ENCODE assay signal across 20 cellular contexts in genomic region chr7:45180084-45180986, GRCh38. TPM values are rescaled to one million over a fixed set of nuclear protein-coding genes. Genes with fewer than 3 reads are reported as not detected.
DNase-seq lines count a peak whose midpoint lies in the region; ATAC-seq and TF ChIP-seq lines count a peak whose summit lies in the region.
"Had no signal": no experiment of that assay in that cellular context is flagged by ENCODE, and none has a peak within 500 bp of the region (broad histone marks: within the 10 kb centered on the region; RNA-seq: fewer than 3 reads in every experiment).

No MANE protein-coding gene starts in this region.

- H3K9me3 ChIP-seq in RWPE2 (ENCODE audit: severe bottlenecking) (no peaks in the 10 kb centered on the region), spleen (no peaks in the 10 kb centered on the region)

- POLR2A ChIA-PET in activated naive CD8-positive, alpha-beta T cell treated with anti-CD3 and anti-CD28 coated beads, Interleukin-2, amount 10 ng/mL, durations not matched to agents 7 days and 5 days (lab: Charles Lee): no interaction called here

- intact Hi-C loops in spleen (cut with DNase I; ENCODE audit: low total_unique reads): no loop called here

- no peak for ATAC-seq in activated naive CD8-positive, alpha-beta T cell treated with anti-CD3 and anti-CD28 coated beads, Interleukin-2, amount 10 ng/mL, durations not matched to agents 7 days and 5 days (ENCODE audit: low read depth)
- no peak for ATAC-seq in activated naive CD8-positive, alpha-beta T cell treated with anti-CD3 and anti-CD28 coated beads, Interleukin-2, amount 50 U/mL, for 24 hours
- ATAC-seq in RWPE2 (ENCODE audit: low read depth): no peak
- ATAC-seq in left lobe of liver: no peak
- no peak for ATAC-seq in HG03439 (IDR thresholded peaks at IDR 0.05; ENCODE audit: unreplicated experiment)
- ATAC-seq in GM18519 (IDR thresholded peaks at IDR 0.05; ENCODE audit: low FRiP score, unreplicated experiment): no peak
- ATAC-seq: PC-3 had no signal

- H3K27me3 ChIP-seq in RWPE2 (ENCODE audit: insufficient read depth, poor library complexity, severe bottlenecking): peaks cover 2% of the 10 kb centered on the region
- peaks cover 0 to 15% (median 0%) of the 10 kb centered on the region in 7 donors for H3K27me3 ChIP-seq in spleen (replicated peaks in 1 of 7)

- no peaks in the 10 kb centered on the region for H3K4me1 Mint-ChIP-seq in activated naive CD8-positive, alpha-beta T cell treated with anti-CD3 and anti-CD28 coated beads, Interleukin-2, amount 10 ng/mL, durations not matched to agents 7 days and 5 days
- no peaks in the 10 kb centered on the region for H3K4me1 Mint-ChIP-seq in activated naive CD8-positive, alpha-beta T cell treated with anti-CD3 and anti-CD28 coated beads, Interleukin-2, amount 50 U/mL, for 24 hours

- no peaks in the 10 kb centered on the region for H3K27me3 Mint-ChIP-seq in activated naive CD8-positive, alpha-beta T cell treated with anti-CD3 and anti-CD28 coated beads, Interleukin-2, amount 10 ng/mL, durations not matched to agents 7 days and 5 days
- peaks cover 13% of the 10 kb centered on the region for H3K27me3 Mint-ChIP-seq in activated naive CD8-positive, alpha-beta T cell treated with anti-CD3 and anti-CD28 coated beads, Interleukin-2, amount 50 U/mL, for 24 hours

- 77 to 86% (median 81%) methylated on average over 13 of the region's 13 CpGs for WGBS in spleen, 5 donors

- no peak for TF ChIP-seq POLR2A in spleen (IDR thresholded peaks at IDR 0.05)

- H3K9me3 Mint-ChIP-seq in activated naive CD8-positive, alpha-beta T cell treated with anti-CD3 and anti-CD28 coated beads, Interleukin-2, amount 10 ng/mL, durations not matched to agents 7 days and 5 days: no peaks in the 10 kb centered on the region
- no peaks in the 10 kb centered on the region for H3K9me3 Mint-ChIP-seq in activated naive CD8-positive, alpha-beta T cell treated with anti-CD3 and anti-CD28 coated beads, Interleukin-2, amount 50 U/mL, for 24 hours
- H3K9me3 Mint-ChIP-seq: CD4-positive, alpha-beta T cell had no signal

- TF ChIP-seq CTCF in RWPE2 (IDR thresholded peaks at IDR 0.05; ENCODE audit: poor library complexity, severe bottlenecking) (no peak), spleen (IDR thresholded peaks at IDR 0.05 in 8 of 11, conservative IDR thresholded peaks at IDR 0.05 in 3 of 11) (no peak)

- DNase-seq in activated naive CD8-positive, alpha-beta T cell treated with anti-CD3 and anti-CD28 coated beads, Interleukin-2, amount 10 ng/mL, durations not matched to agents 7 days and 5 days: peak; percentile 17
- DNase-seq in activated naive CD8-positive, alpha-beta T cell treated with anti-CD3 and anti-CD28 coated beads, Interleukin-2, amount 50 U/mL, for 24 hours: no peak
- DNase-seq in RWPE2 (ENCODE audit: low spot score) (peak; percentile 30), left lobe of liver (ENCODE audit: low spot score) (peak; percentile 39), spleen (peak; percentile 58), GM19238 (ENCODE audit: insufficient read length, low spot score) (no peak)
- DNase-seq: ACHN, Calu3, DND-41, GDM1, KG1, NCI-H1048, NCI-H2107, NCI-H345, NCI-H69, PC-3 had no signal

- H3K27ac Mint-ChIP-seq in activated naive CD8-positive, alpha-beta T cell treated with anti-CD3 and anti-CD28 coated beads, Interleukin-2, amount 10 ng/mL, durations not matched to agents 7 days and 5 days: no peak overlapping the region
- no peak overlapping the region for H3K27ac Mint-ChIP-seq in activated naive CD8-positive, alpha-beta T cell treated with anti-CD3 and anti-CD28 coated beads, Interleukin-2, amount 50 U/mL, for 24 hours
- H3K27ac Mint-ChIP-seq: CD4-positive, alpha-beta T cell had no signal

- no peak overlapping the region for H3K4me3 Mint-ChIP-seq in activated naive CD8-positive, alpha-beta T cell treated with anti-CD3 and anti-CD28 coated beads, Interleukin-2, amount 10 ng/mL, durations not matched to agents 7 days and 5 days
- H3K4me3 Mint-ChIP-seq in activated naive CD8-positive, alpha-beta T cell treated with anti-CD3 and anti-CD28 coated beads, Interleukin-2, amount 50 U/mL, for 24 hours: no peak overlapping the region
- H3K4me3 Mint-ChIP-seq: CD4-positive, alpha-beta T cell had no signal

- H3K36me3 Mint-ChIP-seq in activated naive CD8-positive, alpha-beta T cell treated with anti-CD3 and anti-CD28 coated beads, Interleukin-2, amount 10 ng/mL, durations not matched to agents 7 days and 5 days: no peaks in the 10 kb centered on the region
- no peaks in the 10 kb centered on the region for H3K36me3 Mint-ChIP-seq in activated naive CD8-positive, alpha-beta T cell treated with anti-CD3 and anti-CD28 coated beads, Interleukin-2, amount 50 U/mL, for 24 hours (ENCODE audit: low read depth)

- H3K27ac ChIP-seq in RWPE2 (ENCODE audit: poor library complexity, severe bottlenecking) (no peak overlapping the region), spleen (no peak overlapping the region)

- H3K4me1 ChIP-seq in RWPE2 (ENCODE audit: insufficient read depth, poor library complexity, severe bottlenecking): no peaks in the 10 kb centered on the region
- no peaks in the 10 kb centered on the region for H3K4me1 ChIP-seq in spleen

- H3K36me3 ChIP-seq in RWPE2 (ENCODE audit: low read depth) (no peaks in the 10 kb centered on the region), spleen (no peaks in the 10 kb centered on the region)

- H3K4me3 ChIP-seq in RWPE2 (ENCODE audit: severe bottlenecking) (no peak overlapping the region), spleen (no peak overlapping the region)

RNA-seq across cellular contexts. Expression of gene RAMP3, which starts 22.7 kb away (rescaled TPM):
- total RNA-seq in activated naive CD8-positive, alpha-beta T cell treated with anti-CD3 and anti-CD28 coated beads, Interleukin-2, amount 10 ng/mL, durations not matched to agents 7 days and 5 days: not detected
- total RNA-seq in left lobe of liver (5.8 TPM), spleen (10 to 100 TPM in 5 of 7 donors, 1 to 10 TPM in 2; 6.3 to 27.8 (median 11.8) TPM)
- 10 to 100 TPM; 14.2 to 21.6 (median 18.9) TPM for polyA plus RNA-seq in spleen
- total RNA-seq: Calu3; CD4-positive, alpha-beta T cell; H4; PC-3 had no signal

Comparison
In these comparisons a context has a peak if more than half of its experiments do, and no peak if none do; other contexts are left out.
1. DNase-seq: peak in activated naive CD8-positive, alpha-beta T cell treated with anti-CD3 and anti-CD28 coated beads, Interleukin-2, amount 10 ng/mL, durations not matched to agents 7 days and 5 days (single experiment), RWPE2 (single experiment), left lobe of liver (single experiment) and spleen (single experiment); none in activated naive CD8-positive, alpha-beta T cell treated with anti-CD3 and anti-CD28 coated beads, Interleukin-2, amount 50 U/mL, for 24 hours (single experiment) and GM19238 (single experiment).